In genomic region chr16:68287276-68288251, GRCh38 we compare ENCODE assay signal across 9 cellular contexts. TPM values are rescaled to one million over a fixed set of nuclear protein-coding genes. Genes with fewer than 3 reads are reported as not detected.
DNase-seq lines count a peak whose midpoint lies in the region; ATAC-seq, FAIRE-seq and TF ChIP-seq lines count a peak whose summit lies in the region.
"Had no signal": no experiment of that assay in that cellular context is flagged by ENCODE, and none has a peak within 500 bp of the region (broad histone marks: within the 10 kb centered on the region; RNA-seq: fewer than 3 reads in every experiment).

No MANE protein-coding gene starts in this region.

- in situ Hi-C loops in HepG2 (cut with HindIII; ENCODE audit: extremely low pct_ligation_motif_present, low pct_unique_long_range_greater_than_20kb): no loop called here

- H3K9me3 ChIP-seq in A549 (no peaks in the 10 kb centered on the region), HepG2 (ENCODE audit: low read length) (no peaks in the 10 kb centered on the region)

- intact Hi-C loops in HepG2 (cut with micrococcal nuclease; ENCODE audit: unreplicated experiment): no loop called here

- H3K4me2 ChIP-seq in A549: no peak overlapping the region
- H3K4me2 ChIP-seq in HepG2 (ENCODE audit: low read depth, low read length): no peak overlapping the region

- no peaks in the 10 kb centered on the region for H4K20me1 ChIP-seq in HepG2 (ENCODE audit: insufficient read depth, low read length)

- no peak for FAIRE-seq in A549 (lab: Jason Lieb, UNC)
- FAIRE-seq in HepG2 (lab: Jason Lieb, UNC): no peak
- FAIRE-seq: TTC549 had no signal

- no peak overlapping the region for H2AFZ ChIP-seq in HepG2 (ENCODE audit: low read length)

- TF ChIP-seq CTCF in A549 (IDR thresholded peaks at IDR 0.05): no peak
- no peak for TF ChIP-seq CTCF in HepG2 (CRISPR knock-in tag; IDR thresholded peaks at IDR 0.05)

- WGBS in A549 (ENCODE audit: missing lambda C conversion rate): 95% methylated on average over 11 of the region's 11 CpGs
- WGBS in HepG2 (ENCODE audit: low lambda C conversion rate): 98% methylated on average over 11 of the region's 11 CpGs

- peak in 1 of 2 experiments; percentile 27 for DNase-seq in A549 (ENCODE audit: low read depth in 1 of 2, low spot score in 1 of 2)
- DNase-seq in LoVo (ENCODE audit: low spot score): peak; percentile 44
- DNase-seq in amniotic stem cell (lab: John Stamatoyannopoulos, UW): peak; percentile 37
- no peak for DNase-seq in HepG2 (ENCODE audit: low spot score)
- no peak for DNase-seq in globus pallidus (ENCODE audit: low spot score)
- no peak for DNase-seq in NCI-H446 (lab: John Stamatoyannopoulos, UW)
- no peak for DNase-seq in NCI-H510A (lab: John Stamatoyannopoulos, UW)

- TF ChIP-seq EP300 in A549 (IDR thresholded peaks at IDR 0.05) (no peak), HepG2 (IDR thresholded peaks at IDR 0.05; ENCODE audit: low read depth in 2 of 2, low read length in 2 of 2) (no peak), HepG2 (CRISPR knock-in tag; IDR thresholded peaks at IDR 0.05; ENCODE audit: borderline replicate concordance) (no peak)

- peaks cover 40% of the 10 kb centered on the region for H3K79me2 ChIP-seq in HepG2 (ENCODE audit: insufficient read depth, low read length)

- TF ChIP-seq POLR2A in A549 (IDR thresholded peaks at IDR 0.05; ENCODE audit: low read length) (no peak), HepG2 (IDR thresholded peaks at IDR 0.05; ENCODE audit: insufficient read depth in 1 of 2, low read depth in 2 of 2, low read length in 2 of 2) (no peak)

- H3K4me3 ChIP-seq in A549 (no peak overlapping the region), HepG2 (replicated peaks in 1 of 3; ENCODE audit: insufficient read depth in 1 of 3, low read depth in 2 of 3, low read length in 3 of 3) (no peak overlapping the region)

- no peak for TF ChIP-seq RAD21 in A549 (conservative IDR thresholded peaks at IDR 0.05 in 1 of 2, IDR thresholded peaks at IDR 0.05 in 1 of 2)
- no peak for TF ChIP-seq RAD21 in HepG2 (CRISPR knock-in tag; IDR thresholded peaks at IDR 0.05)

- H3K27ac ChIP-seq in A549 (peak overlapping the region in 1 of 2 experiments; percentile 3; a peak in 1 of 6 replicates), HepG2 (ENCODE audit: extremely low read length, insufficient read depth, low read length) (no peak overlapping the region)

- H3K4me1 ChIP-seq in A549: peaks cover 15% of the 10 kb centered on the region
- peaks cover 41% of the 10 kb centered on the region for H3K4me1 ChIP-seq in HepG2 (ENCODE audit: insufficient read depth, low read length)

- no peak overlapping the region for H3K9ac ChIP-seq in HepG2 (ENCODE audit: insufficient read depth, low read depth, low read length)

- no TSS peak for BruUV-seq in HepG2 (replicated peaks; lab: Mats Ljungman, UMichigan)

- CTCF ChIA-PET in A549 (lab: Yijun Ruan, JAX): interaction anchor here (0.9 to 5.9 kb wide), 4 partner anchors 10 to 26 kb away, joined by 3 to 35 read pairs (median 6); partner anchors contain the start of gene SLC7A6
- CTCF ChIA-PET in HepG2 (lab: Yijun Ruan, JAX; ENCODE audit: low intra/inter-chr PET ratio, low total read pairs): no interaction called here

- POLR2A ChIA-PET in A549 (lab: Yijun Ruan, JAX): interaction anchor here (0.9 to 1.3 kb wide), 2 partner anchors 23 to 24 kb away, joined by 5 to 7 read pairs; partner anchors contain the start of genes PRMT7, SLC7A6 and SLC7A6OS
- POLR2A ChIA-PET in HepG2 (lab: Yijun Ruan, JAX): interaction anchor here (0.8 to 2.4 kb wide), 2 partner anchors 22 to 24 kb away, joined by 3 to 6 read pairs; partner anchors contain the start of gene SLC7A6

- peaks cover 38 to 78% of the 10 kb centered on the region in 2 experiments for H3K36me3 ChIP-seq in HepG2 (replicated peaks in 1 of 2; ENCODE audit: control insufficient read depth in 1 of 2, insufficient read depth in 2 of 2, low read length in 2 of 2)

- ATAC-seq in A549 (peak; percentile 40 to 54; a peak in 3 of 6 replicates), HepG2 (no peak), GM21576 (IDR thresholded peaks at IDR 0.05; ENCODE audit: unreplicated experiment) (no peak)

- H3K27me3 ChIP-seq in HepG2 (ENCODE audit: control insufficient read depth in 1 of 2, insufficient read depth in 2 of 2, low read length in 2 of 2): no peaks in the 10 kb centered on the region

RNA-seq across cellular contexts. Expression of gene SLC7A6OS, which starts 23.2 kb away (rescaled TPM):
- 11.0 and 11.9 TPM in 2 replicates for polyA plus RNA-seq in A549 (2011; rRNA removed)
- 5.2 and 6.2 TPM in 2 replicates for polyA plus RNA-seq in A549 (2012; cell fraction: cytosol; rRNA removed)
- polyA plus RNA-seq in A549 (2012; cell fraction: nucleus; rRNA removed): 5.8 and 9.5 TPM in 2 replicates
- polyA plus RNA-seq in A549 (2017; fragmentation: RNase III; extraction: RNeasy Plus Mini Kit Qiagen cat#74134 plus additional on column Dnase treatment): 10.4 to 11.5 TPM (median 10.9 TPM) in 3 replicates
- polyA minus RNA-seq in A549 (2011; rRNA and poly(A)+ RNA removed): 9.0 and 9.1 TPM in 2 replicates
- total RNA-seq in HepG2 (2016; rRNA removed; fragmentation: Illumina TruSeq; extraction: Trizol): 21.5 and 21.6 TPM in 2 replicates
- 4.2 and 5.7 TPM in 2 replicates for total RNA-seq in HepG2 (2016; cell fraction: cytosol; rRNA removed; fragmentation: Illumina TruSeq; extraction: Trizol; ENCODE audit: low read depth)
- total RNA-seq in HepG2 (2016; cell fraction: insoluble cytoplasmic fraction; rRNA removed; fragmentation: Illumina TruSeq; extraction: Trizol): 19.7 and 21.7 TPM in 2 replicates
- 8.6 and 9.1 TPM in 2 replicates for total RNA-seq in HepG2 (2016; cell fraction: membrane; rRNA removed; fragmentation: Illumina TruSeq; extraction: Trizol)
- total RNA-seq in HepG2 (2016; cell fraction: nucleus; rRNA removed; fragmentation: Illumina TruSeq; extraction: Trizol): 28.4 and 34.8 TPM in 2 replicates
- polyA plus RNA-seq in HepG2 (2011; rRNA removed): 11.2 and 12.5 TPM in 2 replicates
- 6.1 and 9.0 TPM in 2 replicates for polyA plus RNA-seq in HepG2 (2011; cell fraction: cytosol; rRNA removed)
- polyA plus RNA-seq in HepG2 (2011; cell fraction: nucleus; rRNA removed): 22.2 and 25.4 TPM in 2 replicates
- 12.1 and 13.5 TPM in 2 replicates for polyA plus RNA-seq in HepG2 (2012)
- polyA plus RNA-seq in HepG2 (2016; cell fraction: cytosol; fragmentation: Illumina TruSeq; extraction: Trizol; ENCODE audit: low read depth): 2.2 and 2.4 TPM in 2 replicates
- polyA plus RNA-seq in HepG2 (2016; cell fraction: insoluble cytoplasmic fraction; fragmentation: Illumina TruSeq; extraction: Trizol; ENCODE audit: low read depth): 19.5 and 20.3 TPM in 2 replicates
- 4.3 and 4.5 TPM in 2 replicates for polyA plus RNA-seq in HepG2 (2016; cell fraction: membrane; fragmentation: Illumina TruSeq; extraction: Trizol; ENCODE audit: low read depth)
- 37.7 and 42.1 TPM in 2 replicates for polyA plus RNA-seq in HepG2 (2016; cell fraction: nucleus; fragmentation: Illumina TruSeq; extraction: Trizol; ENCODE audit: insufficient read depth, low read depth)
- 8.8 and 15.1 TPM in 2 replicates for polyA minus RNA-seq in HepG2 (2011; rRNA and poly(A)+ RNA removed; ENCODE audit: low replicate concordance)
- polyA minus RNA-seq in HepG2 (2011; cell fraction: cytosol; rRNA and poly(A)+ RNA removed): 4.7 and 4.9 TPM in 2 replicates
- 26.7 and 28.5 TPM in 2 replicates for polyA minus RNA-seq in HepG2 (2011; cell fraction: nucleus; rRNA and poly(A)+ RNA removed)

RNA-seq across cellular contexts. Expression of gene SLC7A6, which starts 23.2 kb away (rescaled TPM):
- 32.9 and 45.3 TPM in 2 replicates for polyA plus RNA-seq in A549 (2011; rRNA removed)
- 20.8 and 31.4 TPM in 2 replicates for polyA plus RNA-seq in A549 (2012; cell fraction: cytosol; rRNA removed)
- 81.4 and 119 TPM in 2 replicates for polyA plus RNA-seq in A549 (2012; cell fraction: nucleus; rRNA removed)
- polyA plus RNA-seq in A549 (2017; fragmentation: RNase III; extraction: RNeasy Plus Mini Kit Qiagen cat#74134 plus additional on column Dnase treatment): 29.1 to 35.9 TPM (median 31.1 TPM) in 3 replicates
- polyA minus RNA-seq in A549 (2011; rRNA and poly(A)+ RNA removed): 72.8 and 105 TPM in 2 replicates
- total RNA-seq in HepG2 (2016; rRNA removed; fragmentation: Illumina TruSeq; extraction: Trizol): 25.4 and 35.8 TPM in 2 replicates
- 116 and 121 TPM in 2 replicates for total RNA-seq in HepG2 (2016; cell fraction: cytosol; rRNA removed; fragmentation: Illumina TruSeq; extraction: Trizol; ENCODE audit: low read depth)
- 25.1 and 35.3 TPM in 2 replicates for total RNA-seq in HepG2 (2016; cell fraction: insoluble cytoplasmic fraction; rRNA removed; fragmentation: Illumina TruSeq; extraction: Trizol)
- total RNA-seq in HepG2 (2016; cell fraction: membrane; rRNA removed; fragmentation: Illumina TruSeq; extraction: Trizol): 38.4 and 41.5 TPM in 2 replicates
- total RNA-seq in HepG2 (2016; cell fraction: nucleus; rRNA removed; fragmentation: Illumina TruSeq; extraction: Trizol): 53.5 and 62.4 TPM in 2 replicates
- polyA plus RNA-seq in HepG2 (2011; rRNA removed): 67.4 and 70.8 TPM in 2 replicates
- polyA plus RNA-seq in HepG2 (2011; cell fraction: cytosol; rRNA removed): 38.1 and 42.5 TPM in 2 replicates
- polyA plus RNA-seq in HepG2 (2011; cell fraction: nucleus; rRNA removed): 195 and 234 TPM in 2 replicates
- polyA plus RNA-seq in HepG2 (2012): 29.8 and 35.6 TPM in 2 replicates
- polyA plus RNA-seq in HepG2 (2016; cell fraction: cytosol; fragmentation: Illumina TruSeq; extraction: Trizol; ENCODE audit: low read depth): 4.5 and 5.9 TPM in 2 replicates
- polyA plus RNA-seq in HepG2 (2016; cell fraction: insoluble cytoplasmic fraction; fragmentation: Illumina TruSeq; extraction: Trizol; ENCODE audit: low read depth): 17.5 and 18.7 TPM in 2 replicates
- polyA plus RNA-seq in HepG2 (2016; cell fraction: membrane; fragmentation: Illumina TruSeq; extraction: Trizol; ENCODE audit: low read depth): 8.7 and 9.5 TPM in 2 replicates
- 86.8 and 104 TPM in 2 replicates for polyA plus RNA-seq in HepG2 (2016; cell fraction: nucleus; fragmentation: Illumina TruSeq; extraction: Trizol; ENCODE audit: insufficient read depth, low read depth)
- 346 and 374 TPM in 2 replicates for polyA minus RNA-seq in HepG2 (2011; rRNA and poly(A)+ RNA removed; ENCODE audit: low replicate concordance)
- polyA minus RNA-seq in HepG2 (2011; cell fraction: cytosol; rRNA and poly(A)+ RNA removed): 39.3 and 39.6 TPM in 2 replicates
- polyA minus RNA-seq in HepG2 (2011; cell fraction: nucleus; rRNA and poly(A)+ RNA removed): 114 and 135 TPM in 2 replicates

RNA-seq across cellular contexts. Expression of gene PRMT7, which starts 23.3 kb away (rescaled TPM):
- polyA plus RNA-seq in A549 (2011; rRNA removed) (37.1 and 37.6 TPM in 2 replicates), A549 (2017; fragmentation: RNase III; extraction: RNeasy Plus Mini Kit Qiagen cat#74134 plus additional on column Dnase treatment) (44.7 to 47.2 TPM (median 46.3 TPM) in 3 replicates), HepG2 (2011; rRNA removed) (47.5 and 53.5 TPM in 2 replicates)
- 49.5 and 59.4 TPM in 2 replicates for polyA plus RNA-seq in A549 (2012; cell fraction: cytosol; rRNA removed)
- polyA plus RNA-seq in A549 (2012; cell fraction: nucleus; rRNA removed): 191 and 230 TPM in 2 replicates
- 51.2 and 54.9 TPM in 2 replicates for polyA minus RNA-seq in A549 (2011; rRNA and poly(A)+ RNA removed)
- total RNA-seq in HepG2 (2016; rRNA removed; fragmentation: Illumina TruSeq; extraction: Trizol): 46.7 and 55.0 TPM in 2 replicates
- 9.5 and 12.3 TPM in 2 replicates for total RNA-seq in HepG2 (2016; cell fraction: cytosol; rRNA removed; fragmentation: Illumina TruSeq; extraction: Trizol; ENCODE audit: low read depth)
- total RNA-seq in HepG2 (2016; cell fraction: insoluble cytoplasmic fraction; rRNA removed; fragmentation: Illumina TruSeq; extraction: Trizol): 45.8 and 52.4 TPM in 2 replicates
- 18.9 and 20.2 TPM in 2 replicates for total RNA-seq in HepG2 (2016; cell fraction: membrane; rRNA removed; fragmentation: Illumina TruSeq; extraction: Trizol)
- 51.3 and 66.0 TPM in 2 replicates for total RNA-seq in HepG2 (2016; cell fraction: nucleus; rRNA removed; fragmentation: Illumina TruSeq; extraction: Trizol)
- 35.5 and 39.1 TPM in 2 replicates for polyA plus RNA-seq in HepG2 (2011; cell fraction: cytosol; rRNA removed)
- 268 and 334 TPM in 2 replicates for polyA plus RNA-seq in HepG2 (2011; cell fraction: nucleus; rRNA removed)
- 28.1 and 39.6 TPM in 2 replicates for polyA plus RNA-seq in HepG2 (2012)
- 4.3 and 4.6 TPM in 2 replicates for polyA plus RNA-seq in HepG2 (2016; cell fraction: cytosol; fragmentation: Illumina TruSeq; extraction: Trizol; ENCODE audit: low read depth)
- polyA plus RNA-seq in HepG2 (2016; cell fraction: insoluble cytoplasmic fraction; fragmentation: Illumina TruSeq; extraction: Trizol; ENCODE audit: low read depth): 36.4 and 39.2 TPM in 2 replicates
- 6.8 and 7.1 TPM in 2 replicates for polyA plus RNA-seq in HepG2 (2016; cell fraction: membrane; fragmentation: Illumina TruSeq; extraction: Trizol; ENCODE audit: low read depth)
- 109 and 112 TPM in 2 replicates for polyA plus RNA-seq in HepG2 (2016; cell fraction: nucleus; fragmentation: Illumina TruSeq; extraction: Trizol; ENCODE audit: insufficient read depth, low read depth)
- polyA minus RNA-seq in HepG2 (2011; rRNA and poly(A)+ RNA removed; ENCODE audit: low replicate concordance): 105 and 173 TPM in 2 replicates
- 15.1 and 21.0 TPM in 2 replicates for polyA minus RNA-seq in HepG2 (2011; cell fraction: cytosol; rRNA and poly(A)+ RNA removed)
- polyA minus RNA-seq in HepG2 (2011; cell fraction: nucleus; rRNA and poly(A)+ RNA removed): 89.8 and 99.8 TPM in 2 replicates

RNA-seq across cellular contexts. Expression of gene PLA2G15, which starts 42.4 kb away (rescaled TPM):
- polyA plus RNA-seq in A549 (2011; rRNA removed): 4.8 and 5.7 TPM in 2 replicates
- 6.9 and 8.6 TPM in 2 replicates for polyA plus RNA-seq in A549 (2012; cell fraction: cytosol; rRNA removed)
- polyA plus RNA-seq in A549 (2012; cell fraction: nucleus; rRNA removed): 17.3 and 18.5 TPM in 2 replicates
- 7.5 to 8.7 TPM (median 7.7 TPM) in 3 replicates for polyA plus RNA-seq in A549 (2017; fragmentation: RNase III; extraction: RNeasy Plus Mini Kit Qiagen cat#74134 plus additional on column Dnase treatment)
- polyA minus RNA-seq in A549 (2011; rRNA and poly(A)+ RNA removed): 4.3 and 5.6 TPM in 2 replicates
- total RNA-seq in HepG2 (2016; rRNA removed; fragmentation: Illumina TruSeq; extraction: Trizol): 9.9 and 14.4 TPM in 2 replicates
- 1.6 and 1.9 TPM in 2 replicates for total RNA-seq in HepG2 (2016; cell fraction: cytosol; rRNA removed; fragmentation: Illumina TruSeq; extraction: Trizol; ENCODE audit: low read depth)
- total RNA-seq in HepG2 (2016; cell fraction: insoluble cytoplasmic fraction; rRNA removed; fragmentation: Illumina TruSeq; extraction: Trizol): 8.0 and 15.5 TPM in 2 replicates
- total RNA-seq in HepG2 (2016; cell fraction: membrane; rRNA removed; fragmentation: Illumina TruSeq; extraction: Trizol): 4.8 and 5.1 TPM in 2 replicates
- 16.6 and 20.9 TPM in 2 replicates for total RNA-seq in HepG2 (2016; cell fraction: nucleus; rRNA removed; fragmentation: Illumina TruSeq; extraction: Trizol)
- 23.7 and 30.2 TPM in 2 replicates for polyA plus RNA-seq in HepG2 (2011; rRNA removed)
- 18.0 and 24.3 TPM in 2 replicates for polyA plus RNA-seq in HepG2 (2011; cell fraction: cytosol; rRNA removed)
- polyA plus RNA-seq in HepG2 (2011; cell fraction: nucleus; rRNA removed): 25.8 and 28.3 TPM in 2 replicates
- polyA plus RNA-seq in HepG2 (2012): 14.5 and 15.3 TPM in 2 replicates
- 1.2 and 1.8 TPM in 2 replicates for polyA plus RNA-seq in HepG2 (2016; cell fraction: cytosol; fragmentation: Illumina TruSeq; extraction: Trizol; ENCODE audit: low read depth)
- 8.4 and 8.8 TPM in 2 replicates for polyA plus RNA-seq in HepG2 (2016; cell fraction: insoluble cytoplasmic fraction; fragmentation: Illumina TruSeq; extraction: Trizol; ENCODE audit: low read depth)
- 2.6 and 3.5 TPM in 2 replicates for polyA plus RNA-seq in HepG2 (2016; cell fraction: membrane; fragmentation: Illumina TruSeq; extraction: Trizol; ENCODE audit: low read depth)
- polyA plus RNA-seq in HepG2 (2016; cell fraction: nucleus; fragmentation: Illumina TruSeq; extraction: Trizol; ENCODE audit: insufficient read depth, low read depth): 29.5 and 29.9 TPM in 2 replicates
- 18.7 and 48.3 TPM in 2 replicates for polyA minus RNA-seq in HepG2 (2011; rRNA and poly(A)+ RNA removed; ENCODE audit: low replicate concordance)
- 13.9 and 15.8 TPM in 2 replicates for polyA minus RNA-seq in HepG2 (2011; cell fraction: cytosol; rRNA and poly(A)+ RNA removed)
- polyA minus RNA-seq in HepG2 (2011; cell fraction: nucleus; rRNA and poly(A)+ RNA removed): 5.9 and 8.5 TPM in 2 replicates

RNA-seq across cellular contexts. Expression of gene ESRP2, which starts 51.6 kb away (rescaled TPM):
- polyA plus RNA-seq in A549 (2011; rRNA removed) (0.04 and 0.08 TPM in 2 replicates), A549 (2017; fragmentation: RNase III; extraction: RNeasy Plus Mini Kit Qiagen cat#74134 plus additional on column Dnase treatment) (0.07 to 0.10 TPM (median 0.09 TPM) in 3 replicates), HepG2 (2011; rRNA removed) (32.4 and 36.3 TPM in 2 replicates)
- 0.05 and 0.08 TPM in 2 replicates for polyA plus RNA-seq in A549 (2012; cell fraction: cytosol; rRNA removed)
- 0.26 and 0.32 TPM in 2 replicates for polyA plus RNA-seq in A549 (2012; cell fraction: nucleus; rRNA removed)
- polyA minus RNA-seq in A549 (2011; rRNA and poly(A)+ RNA removed): 0.19 and 0.33 TPM in 2 replicates
- 17.1 and 21.1 TPM in 2 replicates for total RNA-seq in HepG2 (2016; rRNA removed; fragmentation: Illumina TruSeq; extraction: Trizol)
- 6.8 and 7.6 TPM in 2 replicates for total RNA-seq in HepG2 (2016; cell fraction: cytosol; rRNA removed; fragmentation: Illumina TruSeq; extraction: Trizol; ENCODE audit: low read depth)
- 14.0 and 20.2 TPM in 2 replicates for total RNA-seq in HepG2 (2016; cell fraction: insoluble cytoplasmic fraction; rRNA removed; fragmentation: Illumina TruSeq; extraction: Trizol)
- total RNA-seq in HepG2 (2016; cell fraction: membrane; rRNA removed; fragmentation: Illumina TruSeq; extraction: Trizol): 8.4 and 9.8 TPM in 2 replicates
- 30.8 and 33.0 TPM in 2 replicates for total RNA-seq in HepG2 (2016; cell fraction: nucleus; rRNA removed; fragmentation: Illumina TruSeq; extraction: Trizol)
- polyA plus RNA-seq in HepG2 (2011; cell fraction: cytosol; rRNA removed): 15.3 and 21.4 TPM in 2 replicates
- polyA plus RNA-seq in HepG2 (2011; cell fraction: nucleus; rRNA removed): 149 and 178 TPM in 2 replicates
- polyA plus RNA-seq in HepG2 (2012): 22.9 and 25.0 TPM in 2 replicates
- polyA plus RNA-seq in HepG2 (2016; cell fraction: cytosol; fragmentation: Illumina TruSeq; extraction: Trizol; ENCODE audit: low read depth): 1.9 and 2.0 TPM in 2 replicates
- polyA plus RNA-seq in HepG2 (2016; cell fraction: insoluble cytoplasmic fraction; fragmentation: Illumina TruSeq; extraction: Trizol; ENCODE audit: low read depth): 20.9 and 25.3 TPM in 2 replicates
- 6.3 and 6.7 TPM in 2 replicates for polyA plus RNA-seq in HepG2 (2016; cell fraction: membrane; fragmentation: Illumina TruSeq; extraction: Trizol; ENCODE audit: low read depth)
- polyA plus RNA-seq in HepG2 (2016; cell fraction: nucleus; fragmentation: Illumina TruSeq; extraction: Trizol; ENCODE audit: insufficient read depth, low read depth): 75.9 and 77.2 TPM in 2 replicates
- polyA minus RNA-seq in HepG2 (2011; rRNA and poly(A)+ RNA removed; ENCODE audit: low replicate concordance): 91.8 and 102 TPM in 2 replicates
- polyA minus RNA-seq in HepG2 (2011; cell fraction: cytosol; rRNA and poly(A)+ RNA removed): 22.4 and 22.8 TPM in 2 replicates
- polyA minus RNA-seq in HepG2 (2011; cell fraction: nucleus; rRNA and poly(A)+ RNA removed): 79.8 and 79.9 TPM in 2 replicates

Comparison
In these comparisons a context has a peak if more than half of its experiments do, and no peak if none do; other contexts are left out.
1. ATAC-seq: peak in A549 (2 of 2); none in HepG2 (single experiment) and GM21576 (single experiment).
2. DNase-seq: peak in LoVo (single experiment) and amniotic stem cell (single experiment); none in HepG2 (single experiment), globus pallidus (single experiment), NCI-H446 (0 of 2) and NCI-H510A (single experiment).